ENCODE assay signal across 14 cellular contexts in genomic region chr5:43335681-43336080, GRCh38.
"Had no signal": no experiment of that assay in that cellular context is flagged by ENCODE, and none has a peak within 500 bp of the region (broad histone marks: within the 10 kb centered on the region; RNA-seq: fewer than 3 reads in every experiment).

No MANE protein-coding gene starts in this region.

- H3K27me3 ChIP-seq: adrenal gland, breast epithelium, gastroesophageal sphincter, heart right ventricle, sigmoid colon, tibial artery had no signal

- DNase-seq: activated CD4-positive, alpha-beta T cell treated with anti-CD3 and anti-CD28 coated beads, Interleukin-2, amount 50 U/mL, for 4 hours; adrenal gland; cortex of kidney; heart right ventricle; left ventricle myocardium superior; nephron progenitor cell; sigmoid colon; spleen; stimulated activated naive B cell treated with anti-CD40 and anti-IgM and Interleukin-4, amounts not matched to agents 10 μg/mL and 1 μg/mL and 100 μg/mL, for 72 hours; substantia nigra; T-cell; tibial artery had no signal

- H3K4me1 Mint-ChIP-seq: nephron progenitor cell; stimulated activated naive B cell treated with anti-CD40 and anti-IgM and Interleukin-4, amounts not matched to agents 10 μg/mL and 1 μg/mL and 100 μg/mL, for 72 hours; T-cell had no signal

- H3K27ac ChIP-seq: adrenal gland, breast epithelium, gastroesophageal sphincter, heart right ventricle, sigmoid colon, spleen, tibial artery had no signal

- H3K4me1 ChIP-seq: adrenal gland, breast epithelium, gastroesophageal sphincter, heart right ventricle, sigmoid colon, spleen, tibial artery had no signal

- H3K9me3 ChIP-seq: adrenal gland had no signal

- H3K4me3 Mint-ChIP-seq: nephron progenitor cell; stimulated activated naive B cell treated with anti-CD40 and anti-IgM and Interleukin-4, amounts not matched to agents 10 μg/mL and 1 μg/mL and 100 μg/mL, for 72 hours; T-cell had no signal

- H3K36me3 ChIP-seq: adrenal gland, breast epithelium, gastroesophageal sphincter, heart right ventricle, sigmoid colon, spleen, tibial artery had no signal

- H3K27ac Mint-ChIP-seq: nephron progenitor cell; stimulated activated naive B cell treated with anti-CD40 and anti-IgM and Interleukin-4, amounts not matched to agents 10 μg/mL and 1 μg/mL and 100 μg/mL, for 72 hours; T-cell had no signal

- H3K4me3 ChIP-seq: adrenal gland, breast epithelium, gastroesophageal sphincter, heart right ventricle, sigmoid colon, spleen, tibial artery had no signal
